ENCODE assay signal across 8 cellular contexts in the genomic region with DNA sequence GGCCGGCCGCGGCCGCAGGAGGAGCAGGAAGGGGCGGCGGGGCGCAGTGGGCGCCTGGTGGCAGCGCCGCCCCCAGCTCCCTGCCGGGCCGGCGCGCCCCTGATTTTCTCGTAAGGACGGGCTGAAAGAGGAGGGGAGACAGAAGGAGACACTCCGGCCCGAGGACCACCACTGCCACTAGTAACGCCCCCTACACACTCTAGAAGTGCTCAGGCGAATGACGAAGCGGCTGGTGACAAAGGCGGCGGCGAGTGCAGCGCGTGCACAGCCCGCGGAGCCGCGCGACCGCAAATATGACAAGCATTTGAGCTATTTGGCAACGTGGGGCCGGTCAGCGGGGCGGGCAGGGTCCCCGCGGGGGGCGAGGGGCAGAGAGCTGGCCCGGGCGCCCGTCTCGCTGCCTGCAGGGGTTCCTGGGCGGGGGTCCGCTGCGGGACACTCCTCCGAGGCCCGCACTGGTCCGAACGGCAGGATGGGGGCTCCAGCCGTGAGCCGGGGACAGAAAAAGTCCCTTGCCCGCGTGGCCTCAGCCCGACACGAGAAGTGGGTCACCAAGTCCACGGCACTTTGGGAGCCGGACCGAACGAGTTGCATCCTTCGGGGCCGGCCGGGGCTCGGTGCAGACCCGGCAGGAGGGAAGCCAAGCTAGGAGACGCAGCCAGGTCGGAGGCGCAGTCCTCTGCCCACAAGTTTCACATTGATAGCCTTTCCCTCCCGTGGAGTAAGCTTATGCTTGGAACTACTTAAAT. TPM values are rescaled to one million over a fixed set of nuclear protein-coding genes. Genes with fewer than 3 reads are reported as not detected.
DNase-seq lines count a peak whose midpoint lies in the region; ATAC-seq, FAIRE-seq and TF ChIP-seq lines count a peak whose summit lies in the region.

No MANE protein-coding gene starts in this region.

- CTCF ChIA-PET in A549 (lab: Yijun Ruan, JAX) = interaction anchor here (0.6 to 6.4 kb wide), 37 partner anchors 9 to 630 kb away, joined by 3 to 50 read pairs (median 5); no protein-coding TSS in a partner anchor

- under 1% methylated on average over 56 of the region's 70 CpGs for WGBS in A549 (ENCODE audit: missing lambda C conversion rate)
- WGBS in right lobe of liver (ENCODE audit: insufficient coverage, low coverage, low lambda C conversion rate, missing lambda C conversion rate) = 0% methylated on average over 12 of the region's 70 CpGs

- H3K9me3 ChIP-seq in A549 (no peaks in the 10 kb centered on the region), right lobe of liver (no peaks in the 10 kb centered on the region)

- peaks cover 41% of the 10 kb centered on the region for H3K4me1 ChIP-seq in A549
- H3K4me1 ChIP-seq in right lobe of liver = peaks cover 0 to 42% (median 11%) of the 10 kb centered on the region in 4 donors

- H3K27me3 ChIP-seq in right lobe of liver = no peaks in the 10 kb centered on the region

- DNase-seq in A549 (ENCODE audit: low read depth in 1 of 2, low spot score in 1 of 2) (peak; percentile 62 to 85), NCI-H345 treated with DMSO at 0.1 percent for 48 hours (lab: John Stamatoyannopoulos, UW; ENCODE audit: unreplicated experiment) (peak; percentile 50), choroid plexus epithelial cell (ENCODE audit: low read depth) (peak; percentile 75), right lobe of liver (peak; percentile 79 to 80 (median 79))
- DNase-seq in activated CD4-positive, alpha-beta T cell treated with anti-CD3 and anti-CD28 coated beads for 24 hours (ENCODE audit: low read depth in 2 of 2) = peak; percentile 29 to 31
- peak; percentile 58 to 65 for DNase-seq in stimulated activated CD8-positive, alpha-beta memory T cell treated with anti-CD3 and anti-CD28 coated beads, Interleukin-15, amount 100 ng/mL, for 48 hours (ENCODE audit: low read depth in 2 of 2)

- ATAC-seq in A549 (peak; percentile 62 to 63), HG03064 (IDR thresholded peaks at IDR 0.05; ENCODE audit: low read depth, unreplicated experiment) (peak; percentile 23), right lobe of liver (peak; percentile 18 to 54 (median 31))

- peak in 1 of 2 experiments; percentile 21; a peak in 1 of 5 replicates for TF ChIP-seq RAD21 in A549 (conservative IDR thresholded peaks at IDR 0.05 in 1 of 2, IDR thresholded peaks at IDR 0.05 in 1 of 2)

- H3K36me3 ChIP-seq in right lobe of liver = no peaks in the 10 kb centered on the region

- no peak for FAIRE-seq in A549 (lab: Jason Lieb, UNC)

- no peak for TF ChIP-seq EP300 in A549 (IDR thresholded peaks at IDR 0.05)

- peak; percentile 74 for TF ChIP-seq POLR2A in A549 (IDR thresholded peaks at IDR 0.05; ENCODE audit: low read length)
- TF ChIP-seq POLR2A in GM18526 (IDR thresholded peaks at IDR 0.05; ENCODE audit: extremely low read depth, insufficient read length) = peak; percentile 75
- TF ChIP-seq POLR2A in right lobe of liver (IDR thresholded peaks at IDR 0.05) = peak; percentile 97

- H3K4me2 ChIP-seq in A549 = peak overlapping the region; percentile 91

- intact Hi-C loops in right lobe of liver (cut with DNase I) = no loop called here

- TF ChIP-seq CTCF in A549 (IDR thresholded peaks at IDR 0.05) (peak; percentile 12; the same call in 2 of the 3 replicates), choroid plexus epithelial cell (conservative IDR thresholded peaks at IDR 0.05; ENCODE audit: low read depth, low read length) (no peak), right lobe of liver (IDR thresholded peaks at IDR 0.05) (no peak)

- POLR2A ChIA-PET in A549 (lab: Yijun Ruan, JAX) = interaction anchor here (0.6 to 6.0 kb wide), 55 partner anchors 10 to 1066 kb away, joined by 3 to 172 read pairs (median 5); a partner anchor contains a TSS

- H3K4me3 ChIP-seq in A549 (peak overlapping the region; percentile 80), choroid plexus epithelial cell (ENCODE audit: low read depth, low read length) (peak overlapping the region; percentile 73), right lobe of liver (peak overlapping the region; percentile 66 to 77 (median 72))

- H3K27ac ChIP-seq in A549 = peak overlapping the region; percentile 84 to 99
- H3K27ac ChIP-seq in right lobe of liver = peak overlapping the region; percentile 97 to 98 (median 98)

TF ChIP-seq in A549, 52 proteins besides CTCF, POLR2A, EP300 and RAD21 (continues in another document):
- TF ChIP-seq RFX5 (IDR thresholded peaks at IDR 0.05) (no peak), MAFK (IDR thresholded peaks at IDR 0.05; ENCODE audit: partially characterized antibody) (no peak), KDM5A (IDR thresholded peaks at IDR 0.05) (no peak), RNF2 (IDR thresholded peaks at IDR 0.05; ENCODE audit: borderline replicate concordance, low read depth) (no peak), NPAS2 (CRISPR knock-in tag; IDR thresholded peaks at IDR 0.05; ENCODE audit: borderline replicate concordance) (no peak), CBX8 (IDR thresholded peaks at IDR 0.05) (no peak), RARB (CRISPR knock-in tag; IDR thresholded peaks at IDR 0.05) (no peak), FOSB (CRISPR knock-in tag; IDR thresholded peaks at IDR 0.05) (no peak), PHF8 (IDR thresholded peaks at IDR 0.05; ENCODE audit: borderline replicate concordance, low read depth) (peak; percentile 86; the same call in 1 of the 2 replicates), GATA3 (IDR thresholded peaks at IDR 0.05; ENCODE audit: borderline replicate concordance) (no peak), ZSCAN20 (CRISPR knock-in tag; IDR thresholded peaks at IDR 0.05) (no peak), TFCP2L1 (CRISPR knock-in tag; IDR thresholded peaks at IDR 0.05) (0 out of 2 replicates have a peak, but pooled peaks have one; percentile 34), KDM1A (IDR thresholded peaks at IDR 0.05; ENCODE audit: low read depth) (no peak), CBX2 (IDR thresholded peaks at IDR 0.05; ENCODE audit: borderline replicate concordance, low read depth) (no peak), SREBF2 (IDR thresholded peaks at IDR 0.05) (no peak), ZNF302 (CRISPR knock-in tag; IDR thresholded peaks at IDR 0.05) (no peak), EHF (CRISPR knock-in tag; IDR thresholded peaks at IDR 0.05) (no peak), HOXA7 (CRISPR knock-in tag; IDR thresholded peaks at IDR 0.05) (no peak), JUN (IDR thresholded peaks at IDR 0.05) (peak; percentile 69 to 91)
- TF ChIP-seq, protein P1, sequence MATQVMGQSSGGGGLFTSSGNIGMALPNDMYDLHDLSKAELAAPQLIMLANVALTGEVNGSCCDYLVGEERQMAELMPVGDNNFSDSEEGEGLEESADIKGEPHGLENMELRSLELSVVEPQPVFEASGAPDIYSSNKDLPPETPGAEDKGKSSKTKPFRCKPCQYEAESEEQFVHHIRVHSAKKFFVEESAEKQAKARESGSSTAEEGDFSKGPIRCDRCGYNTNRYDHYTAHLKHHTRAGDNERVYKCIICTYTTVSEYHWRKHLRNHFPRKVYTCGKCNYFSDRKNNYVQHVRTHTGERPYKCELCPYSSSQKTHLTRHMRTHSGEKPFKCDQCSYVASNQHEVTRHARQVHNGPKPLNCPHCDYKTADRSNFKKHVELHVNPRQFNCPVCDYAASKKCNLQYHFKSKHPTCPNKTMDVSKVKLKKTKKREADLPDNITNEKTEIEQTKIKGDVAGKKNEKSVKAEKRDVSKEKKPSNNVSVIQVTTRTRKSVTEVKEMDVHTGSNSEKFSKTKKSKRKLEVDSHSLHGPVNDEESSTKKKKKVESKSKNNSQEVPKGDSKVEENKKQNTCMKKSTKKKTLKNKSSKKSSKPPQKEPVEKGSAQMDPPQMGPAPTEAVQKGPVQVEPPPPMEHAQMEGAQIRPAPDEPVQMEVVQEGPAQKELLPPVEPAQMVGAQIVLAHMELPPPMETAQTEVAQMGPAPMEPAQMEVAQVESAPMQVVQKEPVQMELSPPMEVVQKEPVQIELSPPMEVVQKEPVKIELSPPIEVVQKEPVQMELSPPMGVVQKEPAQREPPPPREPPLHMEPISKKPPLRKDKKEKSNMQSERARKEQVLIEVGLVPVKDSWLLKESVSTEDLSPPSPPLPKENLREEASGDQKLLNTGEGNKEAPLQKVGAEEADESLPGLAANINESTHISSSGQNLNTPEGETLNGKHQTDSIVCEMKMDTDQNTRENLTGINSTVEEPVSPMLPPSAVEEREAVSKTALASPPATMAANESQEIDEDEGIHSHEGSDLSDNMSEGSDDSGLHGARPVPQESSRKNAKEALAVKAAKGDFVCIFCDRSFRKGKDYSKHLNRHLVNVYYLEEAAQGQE (IDR thresholded peaks at IDR 0.05) = no peak
- TF ChIP-seq, protein P2, sequence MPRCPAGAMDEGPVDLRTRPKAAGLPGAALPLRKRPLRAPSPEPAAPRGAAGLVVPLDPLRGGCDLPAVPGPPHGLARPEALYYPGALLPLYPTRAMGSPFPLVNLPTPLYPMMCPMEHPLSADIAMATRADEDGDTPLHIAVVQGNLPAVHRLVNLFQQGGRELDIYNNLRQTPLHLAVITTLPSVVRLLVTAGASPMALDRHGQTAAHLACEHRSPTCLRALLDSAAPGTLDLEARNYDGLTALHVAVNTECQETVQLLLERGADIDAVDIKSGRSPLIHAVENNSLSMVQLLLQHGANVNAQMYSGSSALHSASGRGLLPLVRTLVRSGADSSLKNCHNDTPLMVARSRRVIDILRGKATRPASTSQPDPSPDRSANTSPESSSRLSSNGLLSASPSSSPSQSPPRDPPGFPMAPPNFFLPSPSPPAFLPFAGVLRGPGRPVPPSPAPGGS (IDR thresholded peaks at IDR 0.05) = peak; percentile 95
- TF ChIP-seq, protein P3, sequence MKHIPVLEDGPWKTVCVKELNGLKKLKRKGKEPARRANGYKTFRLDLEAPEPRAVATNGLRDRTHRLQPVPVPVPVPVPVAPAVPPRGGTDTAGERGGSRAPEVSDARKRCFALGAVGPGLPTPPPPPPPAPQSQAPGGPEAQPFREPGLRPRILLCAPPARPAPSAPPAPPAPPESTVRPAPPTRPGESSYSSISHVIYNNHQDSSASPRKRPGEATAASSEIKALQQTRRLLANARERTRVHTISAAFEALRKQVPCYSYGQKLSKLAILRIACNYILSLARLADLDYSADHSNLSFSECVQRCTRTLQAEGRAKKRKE (CRISPR knock-in tag; IDR thresholded peaks at IDR 0.05; ENCODE audit: low read depth) = 0 out of 2 replicates have a peak, but pooled peaks have one; percentile 46
- TF ChIP-seq, protein P4, sequence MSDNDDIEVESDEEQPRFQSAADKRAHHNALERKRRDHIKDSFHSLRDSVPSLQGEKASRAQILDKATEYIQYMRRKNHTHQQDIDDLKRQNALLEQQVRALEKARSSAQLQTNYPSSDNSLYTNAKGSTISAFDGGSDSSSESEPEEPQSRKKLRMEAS (IDR thresholded peaks at IDR 0.05) = peak; percentile 68

RNA-seq across cellular contexts. Expression of a gene that starts 0.5 kb away (rescaled TPM):
- polyA plus RNA-seq in A549 (2011; rRNA removed) (11.8 and 14.0 TPM in 2 replicates), A549 (2017; fragmentation: RNase III; extraction: RNeasy Plus Mini Kit Qiagen cat#74134 plus additional on column Dnase treatment) (11.8 to 13.1 TPM (median 12.2 TPM) in 3 replicates)
- 7.3 and 9.6 TPM in 2 replicates for polyA plus RNA-seq in A549 (2012; cell fraction: cytosol; rRNA removed)
- polyA plus RNA-seq in A549 (2012; cell fraction: nucleus; rRNA removed) = 4.0 and 6.0 TPM in 2 replicates
- polyA minus RNA-seq in A549 (2011; rRNA and poly(A)+ RNA removed) = 14.4 and 16.4 TPM in 2 replicates
- 10 to 100 TPM in 2 of 6 experiments, 1 to 10 TPM in 4; 3.7 to 14.4 (median 8.4) TPM for total RNA-seq in right lobe of liver

Comparison
In these comparisons a context has a peak if more than half of its experiments do, and no peak if none do; other contexts are left out.
1. Peak in every context shown above with its lines: DNase-seq, ATAC-seq, H3K4me3 ChIP-seq and H3K27ac ChIP-seq.